ENCODE assay signal across 13 cellular contexts in genomic region chr7:70416611-70417010, GRCh38.
DNase-seq lines count a peak whose midpoint lies in the region; ATAC-seq and TF ChIP-seq lines count a peak whose summit lies in the region.
"Had no signal": no experiment of that assay in that cellular context is flagged by ENCODE, and none has a peak within 500 bp of the region (broad histone marks: within the 10 kb centered on the region; RNA-seq: fewer than 3 reads in every experiment).

No MANE protein-coding gene starts in this region.

- peaks cover 4% of the 10 kb centered on the region for H4K20me1 ChIP-seq in neural progenitor cell (ENCODE audit: low read depth)

- POLR2A ChIA-PET in activated CD4-positive, alpha-beta memory T cell treated with anti-CD3 and anti-CD28 coated beads for 36 hours (lab: Charles Lee): no interaction called here
- POLR2A ChIA-PET in CD4-positive, alpha-beta T cell (lab: Charles Lee): no interaction called here

- H2AFZ ChIP-seq in neural progenitor cell (replicated peaks): peak overlapping the region; percentile 3

- H3K4me3 ChIP-seq in GM06990 (replicated peaks; ENCODE audit: low read depth, low read length) (no peak overlapping the region), SJCRH30 (no peak overlapping the region), neural progenitor cell (no peak overlapping the region)

- no peak overlapping the region for H3K4me3 Mint-ChIP-seq in neural progenitor cell
- no peak overlapping the region for H3K4me3 Mint-ChIP-seq in activated CD4-positive, alpha-beta memory T cell treated with anti-CD3 and anti-CD28 coated beads for 36 hours
- H3K4me3 Mint-ChIP-seq in CD4-positive, alpha-beta T cell: no peak overlapping the region
- H3K4me3 Mint-ChIP-seq: activated naive CD8-positive, alpha-beta T cell; T-helper 1 cell treated with Interleukin-12 subunit alpha and Interleukin-12 subunit beta and Interleukin-4 antibody, amounts not matched to agents 30 μg/mL and 1 μg/mL, for 36 hours had no signal

- ATAC-seq in HG03095 (IDR thresholded peaks at IDR 0.05; ENCODE audit: unreplicated experiment): peak; percentile 41
- ATAC-seq in CD4-positive, alpha-beta T cell (ENCODE audit: poor library complexity): no peak

- CTCF ChIA-PET in activated CD4-positive, alpha-beta memory T cell treated with anti-CD3 and anti-CD28 coated beads for 36 hours (lab: Charles Lee): interaction anchor here (2.4 kb wide), 1 partner anchor 282 kb away, joined by 7 read pairs; no protein-coding TSS in a partner anchor
- CTCF ChIA-PET in CD4-positive, alpha-beta T cell (lab: Charles Lee): no interaction called here

- no peaks in the 10 kb centered on the region for H3K79me2 ChIP-seq in neural progenitor cell (ENCODE audit: low read depth)

- H3F3A ChIP-seq in neural progenitor cell (ENCODE audit: low read depth): peaks cover 44% of the 10 kb centered on the region

- H3K36me3 ChIP-seq in GM06990 (ENCODE audit: control insufficient read depth, insufficient read depth, low read length): no peaks in the 10 kb centered on the region
- H3K36me3 ChIP-seq in SJCRH30: no peaks in the 10 kb centered on the region
- H3K36me3 ChIP-seq in neural progenitor cell: no peaks in the 10 kb centered on the region

- H3K27me3 ChIP-seq in GM06990 (replicated peaks; ENCODE audit: control insufficient read depth, insufficient read depth, low read length) (no peaks in the 10 kb centered on the region), SJCRH30 (no peaks in the 10 kb centered on the region), neural progenitor cell (no peaks in the 10 kb centered on the region)
- no peaks in the 10 kb centered on the region for H3K27me3 ChIP-seq in CD4-positive, alpha-beta T cell (ENCODE audit: control insufficient read depth, insufficient read depth, low read length)

- H3K4me2 ChIP-seq in neural progenitor cell: peak overlapping the region; percentile 31

- H3K9me3 Mint-ChIP-seq in neural progenitor cell: no peaks in the 10 kb centered on the region
- H3K9me3 Mint-ChIP-seq in activated CD4-positive, alpha-beta memory T cell treated with anti-CD3 and anti-CD28 coated beads for 36 hours: no peaks in the 10 kb centered on the region
- no peaks in the 10 kb centered on the region for H3K9me3 Mint-ChIP-seq in CD4-positive, alpha-beta T cell
- H3K9me3 Mint-ChIP-seq: IgD-negative memory B cell; T-helper 1 cell treated with Interleukin-12 subunit alpha and Interleukin-12 subunit beta and Interleukin-4 antibody, amounts not matched to agents 30 μg/mL and 1 μg/mL, for 36 hours had no signal

- H3K4me1 ChIP-seq in SJCRH30: peaks cover 10% of the 10 kb centered on the region
- H3K4me1 ChIP-seq in neural progenitor cell: peaks cover 44% of the 10 kb centered on the region

- H3K27ac ChIP-seq in SJCRH30 (no peak overlapping the region), neural progenitor cell (no peak overlapping the region)
- no peak overlapping the region for H3K27ac ChIP-seq in CD4-positive, alpha-beta T cell (ENCODE audit: low read depth, low read length)

- H3K9me3 ChIP-seq in SJCRH30 (replicated peaks) (no peaks in the 10 kb centered on the region), neural progenitor cell (ENCODE audit: low read depth) (no peaks in the 10 kb centered on the region)
- no peaks in the 10 kb centered on the region for H3K9me3 ChIP-seq in CD4-positive, alpha-beta T cell (ENCODE audit: control insufficient read depth, low read length)

- no peak for TF ChIP-seq CTCF in GM06990 (IDR thresholded peaks at IDR 0.05; ENCODE audit: insufficient read depth, low read length, poor library complexity, severe bottlenecking)
- no peak for TF ChIP-seq CTCF in neural progenitor cell (IDR thresholded peaks at IDR 0.05)
- no peak for TF ChIP-seq CTCF in CD4-positive, alpha-beta T cell (IDR thresholded peaks at IDR 0.05)

- peaks cover 3% of the 10 kb centered on the region for H3K36me3 Mint-ChIP-seq in neural progenitor cell
- no peaks in the 10 kb centered on the region for H3K36me3 Mint-ChIP-seq in activated CD4-positive, alpha-beta memory T cell treated with anti-CD3 and anti-CD28 coated beads for 36 hours
- no peaks in the 10 kb centered on the region for H3K36me3 Mint-ChIP-seq in CD4-positive, alpha-beta T cell (ENCODE audit: low read depth)
- H3K36me3 Mint-ChIP-seq: activated naive CD8-positive, alpha-beta T cell had no signal

- peaks cover 53% of the 10 kb centered on the region for H3K4me1 Mint-ChIP-seq in neural progenitor cell
- no peaks in the 10 kb centered on the region for H3K4me1 Mint-ChIP-seq in activated CD4-positive, alpha-beta memory T cell treated with anti-CD3 and anti-CD28 coated beads for 36 hours (ENCODE audit: low read depth)
- H3K4me1 Mint-ChIP-seq in CD4-positive, alpha-beta T cell (ENCODE audit: low read depth): no peaks in the 10 kb centered on the region

- no peak overlapping the region for H3K9ac ChIP-seq in neural progenitor cell

- H3K27me3 Mint-ChIP-seq in neural progenitor cell (ENCODE audit: insufficient read depth, low read depth): peaks cover 2% of the 10 kb centered on the region
- H3K27me3 Mint-ChIP-seq in activated CD4-positive, alpha-beta memory T cell treated with anti-CD3 and anti-CD28 coated beads for 36 hours: no peaks in the 10 kb centered on the region
- no peaks in the 10 kb centered on the region for H3K27me3 Mint-ChIP-seq in CD4-positive, alpha-beta T cell
- H3K27me3 Mint-ChIP-seq: activated naive CD8-positive, alpha-beta T cell had no signal

- peak; percentile 81 for DNase-seq in GM06990 (ENCODE audit: extremely low read depth, insufficient read length)
- DNase-seq in SJCRH30: peak; percentile 84 to 85
- DNase-seq in neural progenitor cell (ENCODE audit: low spot score): no peak
- no peak for DNase-seq in activated naive CD4-positive, alpha-beta T cell (lab: John Stamatoyannopoulos, UW)
- no peak for DNase-seq in activated CD4-positive, alpha-beta memory T cell treated with anti-CD3 and anti-CD28 coated beads for 36 hours
- no peak for DNase-seq in HT-29 (ENCODE audit: low spot score)
- DNase-seq in CD4-positive, alpha-beta T cell: no peak
- DNase-seq: activated CD4-positive, CD25-positive, alpha-beta regulatory T cell treated with anti-CD3 and anti-CD28 coated beads, Interleukin-2, amount 50 U/mL, for 72 hours; small intestine had no signal

- intact Hi-C loops in activated CD4-positive, alpha-beta memory T cell treated with anti-CD3 and anti-CD28 coated beads for 36 hours (cut with micrococcal nuclease): no loop called here
- intact Hi-C loops in CD4-positive, alpha-beta T cell (cut with DNase I, micrococcal nuclease): no loop called here

- H3K27ac Mint-ChIP-seq in neural progenitor cell: peak overlapping the region; percentile 77
- no peak overlapping the region for H3K27ac Mint-ChIP-seq in activated CD4-positive, alpha-beta memory T cell treated with anti-CD3 and anti-CD28 coated beads for 36 hours
- no peak overlapping the region for H3K27ac Mint-ChIP-seq in CD4-positive, alpha-beta T cell
- H3K27ac Mint-ChIP-seq: activated naive CD8-positive, alpha-beta T cell; T-helper 1 cell treated with Interleukin-12 subunit alpha and Interleukin-12 subunit beta and Interleukin-4 antibody, amounts not matched to agents 30 μg/mL and 1 μg/mL, for 36 hours had no signal

Comparison
In these comparisons a context has a peak if more than half of its experiments do, and no peak if none do; other contexts are left out.
1. DNase-seq: peak in GM06990 (single experiment) and SJCRH30 (2 of 2); none in neural progenitor cell (single experiment), activated naive CD4-positive, alpha-beta T cell (0 of 4), activated CD4-positive, alpha-beta memory T cell treated with anti-CD3 and anti-CD28 coated beads for 36 hours (single experiment), HT-29 (single experiment) and CD4-positive, alpha-beta T cell (0 of 10).